ENCODE assay signal across 8 cellular contexts in genomic region chr3:177337548-177338331, GRCh38.
DNase-seq lines count a peak whose midpoint lies in the region; FAIRE-seq and TF ChIP-seq lines count a peak whose summit lies in the region.

No MANE protein-coding gene starts in this region.

- no peaks in the 10 kb centered on the region for H3K9me2 ChIP-seq in GM23248 (ENCODE audit: insufficient read depth)

- no peak overlapping the region for H3K4me3 ChIP-seq in GM23248

- no peaks in the 10 kb centered on the region for H4K20me1 ChIP-seq in GM23248 (ENCODE audit: insufficient read depth)

- no peaks in the 10 kb centered on the region for H3K79me2 ChIP-seq in GM23248 (ENCODE audit: insufficient read depth)

- in situ Hi-C loops in GM23248 (cut with MboI), result no loop called here

- peak overlapping the region; percentile 67 for H3K27ac ChIP-seq in GM23248

- no peak overlapping the region for H2AFZ ChIP-seq in GM23248

- FAIRE-seq in GM12891 (lab: Jason Lieb, UNC), result peak; percentile 54

- DNase-seq in GM12891 (ENCODE audit: insufficient read length, low spot score), result no peak
- peak; percentile 84 for DNase-seq in GM23248
- DNase-seq in NCI-H69 (lab: John Stamatoyannopoulos, UW), result peak; percentile 31
- peak; percentile 29 for DNase-seq in astrocyte of the hippocampus (ENCODE audit: low read depth, low spot score)
- peak; percentile 61 to 70 for DNase-seq in stimulated activated CD4-positive, alpha-beta T cell treated with anti-CD3 and anti-CD28 coated beads, Interleukin-12 subunit alpha, Interleukin-12 subunit beta, amount 100 ng/mL, for 24 hours (ENCODE audit: low read depth in 2 of 2)
- DNase-seq in DMS 273 treated with DMSO at 0.1 percent for 48 hours (lab: John Stamatoyannopoulos, UW), result no peak
- no peak for DNase-seq in DMS 273 (lab: John Stamatoyannopoulos, UW; ENCODE audit: unreplicated experiment)
- DNase-seq in ecto neural progenitor cell (ENCODE audit: low spot score), result no peak

- no peak overlapping the region for H3K9ac ChIP-seq in GM23248

- H3K4me1 ChIP-seq in GM23248 (ENCODE audit: insufficient read depth), result peaks cover 37% of the 10 kb centered on the region

- H3F3A ChIP-seq in GM23248 (ENCODE audit: insufficient read depth), result peaks cover 26% of the 10 kb centered on the region

- no peaks in the 10 kb centered on the region for H3K27me3 ChIP-seq in GM23248 (replicated peaks; ENCODE audit: insufficient read depth)

- H3K36me3 ChIP-seq in GM23248 (ENCODE audit: low read depth), result no peaks in the 10 kb centered on the region

- 45 to 46% methylated on average over 9 of the region's 9 CpGs for WGBS in GM23248 (ENCODE audit: low coverage in 1 of 2, low lambda C conversion rate in 2 of 2, missing lambda C conversion rate in 2 of 2), 2 experiments

- peak overlapping the region; percentile 5 for H3K4me2 ChIP-seq in GM23248 (ENCODE audit: unreplicated experiment)

- H3K9me3 ChIP-seq in GM23248 (ENCODE audit: low read depth), result no peaks in the 10 kb centered on the region

- no peak for TF ChIP-seq POLR2A in GM12891 (IDR thresholded peaks at IDR 0.05; ENCODE audit: low read depth, low read length)

TF ChIP-seq in GM12891, 5 proteins besides CTCF, POLR2A, EP300 and RAD21:
- TF ChIP-seq POU2F2 (IDR thresholded peaks at IDR 0.05; ENCODE audit: low read depth, low read length) (peak; percentile 82), PAX5 (IDR thresholded peaks at IDR 0.05; ENCODE audit: insufficient read depth, low read length, severe bottlenecking) (no peak)

Comparison
In these comparisons a context has a peak if more than half of its experiments do, and no peak if none do; other contexts are left out.
1. DNase-seq: peak in GM23248 (single experiment), NCI-H69 (single experiment), astrocyte of the hippocampus (single experiment) and stimulated activated CD4-positive, alpha-beta T cell treated with anti-CD3 and anti-CD28 coated beads, Interleukin-12 subunit alpha, Interleukin-12 subunit beta, amount 100 ng/mL, for 24 hours (2 of 2); none in GM12891 (single experiment), DMS 273 treated with DMSO at 0.1 percent for 48 hours (single experiment), DMS 273 (single experiment) and ecto neural progenitor cell (single experiment).